ENCODE assay signal across 9 cellular contexts in the genomic region with DNA sequence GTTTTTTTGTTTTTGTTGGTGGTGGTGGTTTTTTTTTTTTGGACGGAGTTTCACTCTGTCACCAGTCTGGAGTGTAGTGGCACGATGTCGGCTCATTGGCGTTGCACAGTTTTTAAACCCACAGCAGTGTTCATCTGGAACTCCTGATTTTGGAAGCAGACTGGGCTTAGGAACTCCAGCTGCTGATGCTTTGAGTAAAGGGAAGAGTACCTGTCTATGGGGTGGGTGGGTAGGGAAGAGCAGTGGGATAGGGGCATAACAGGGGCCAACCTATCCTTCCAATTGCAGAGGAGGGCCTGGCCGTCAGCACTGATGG. TPM values are rescaled to one million over a fixed set of nuclear protein-coding genes. Genes with fewer than 3 reads are reported as not detected.
DNase-seq lines count a peak whose midpoint lies in the region; ATAC-seq and TF ChIP-seq lines count a peak whose summit lies in the region.
"Had no signal": no experiment of that assay in that cellular context is flagged by ENCODE, and none has a peak within 500 bp of the region (broad histone marks: within the 10 kb centered on the region; RNA-seq: fewer than 3 reads in every experiment).

No MANE protein-coding gene starts in this region.

- H3K27me3 ChIP-seq in BLaER1 (no peaks in the 10 kb centered on the region), Karpas-422 (ENCODE audit: low read length) (no peaks in the 10 kb centered on the region), colonic mucosa (no peaks in the 10 kb centered on the region), neuron (ENCODE audit: insufficient read depth, low read length) (no peaks in the 10 kb centered on the region)

- H3K4me3 ChIP-seq in BLaER1, result peak overlapping the region; percentile 99
- H3K4me3 ChIP-seq in Karpas-422 (ENCODE audit: low read length), result peak overlapping the region; percentile 71; the same call in 1 of the 2 replicates
- H3K4me3 ChIP-seq in colonic mucosa, result peak overlapping the region; percentile 86
- peak overlapping the region; percentile 98 for H3K4me3 ChIP-seq in neuron (ENCODE audit: low read length)

- H2AFZ ChIP-seq in Karpas-422 (ENCODE audit: low read length) (no peak overlapping the region), neuron (ENCODE audit: low read depth, low read length) (no peak overlapping the region)

- H3K9me2 ChIP-seq in Karpas-422 (replicated peaks; ENCODE audit: insufficient read depth, low read length), result no peaks in the 10 kb centered on the region

- ATAC-seq in GM21423 (IDR thresholded peaks at IDR 0.05; ENCODE audit: unreplicated experiment), result no peak

- H3K79me2 ChIP-seq in Karpas-422 (ENCODE audit: low read length), result no peaks in the 10 kb centered on the region

- no peaks in the 10 kb centered on the region for H3K9me3 ChIP-seq in BLaER1
- H3K9me3 ChIP-seq in Karpas-422 (ENCODE audit: low read length), result no peaks in the 10 kb centered on the region
- no peaks in the 10 kb centered on the region for H3K9me3 ChIP-seq in colonic mucosa
- no peaks in the 10 kb centered on the region for H3K9me3 ChIP-seq in neuron (ENCODE audit: low read length)

- no peaks in the 10 kb centered on the region; the same call in 1 of the 2 replicates for H3K36me3 ChIP-seq in BLaER1
- no peaks in the 10 kb centered on the region for H3K36me3 ChIP-seq in Karpas-422 (ENCODE audit: insufficient read depth, low read length)
- no peaks in the 10 kb centered on the region for H3K36me3 ChIP-seq in colonic mucosa
- peaks cover 6% of the 10 kb centered on the region for H3K36me3 ChIP-seq in neuron (ENCODE audit: insufficient read depth, low read length)

- in situ Hi-C loops in KBM-7 (cut with MboI; ENCODE audit: low pct_unique_long_range_greater_than_20kb, low sequenced_read_pairs), result no loop called here

- H3K4me1 ChIP-seq in BLaER1, result peaks cover 57% of the 10 kb centered on the region
- peaks cover 42% of the 10 kb centered on the region for H3K4me1 ChIP-seq in Karpas-422 (ENCODE audit: low read length)
- peaks cover 8% of the 10 kb centered on the region for H3K4me1 ChIP-seq in colonic mucosa
- peaks cover 10% of the 10 kb centered on the region for H3K4me1 ChIP-seq in neuron (ENCODE audit: insufficient read depth, low read length)

- peak overlapping the region; percentile 96 for H3K9ac ChIP-seq in BLaER1
- peak overlapping the region; percentile 71; the same call in 1 of the 2 replicates for H3K9ac ChIP-seq in Karpas-422 (ENCODE audit: low read length)
- H3K9ac ChIP-seq in colonic mucosa (ENCODE audit: low read depth in 2 of 2, low read length in 2 of 2), result peak overlapping the region in 1 of 2 donors; percentile 86

- H3K4me2 ChIP-seq in BLaER1, result peak overlapping the region; percentile 99
- peak overlapping the region; percentile 82 for H3K4me2 ChIP-seq in Karpas-422 (ENCODE audit: low read depth, low read length, poor library complexity, severe bottlenecking)

- TF ChIP-seq CTCF in colonic mucosa (IDR thresholded peaks at IDR 0.05), result no peak

- DNase-seq in Karpas-422 (no peak), colonic mucosa (no peak), T1000 (lab: John Stamatoyannopoulos, UW) (no peak), KBM-7 (no peak)
- no peak for DNase-seq in stimulated activated naive CD4-positive, alpha-beta T cell (lab: John Stamatoyannopoulos, UW)
- DNase-seq: anterior cingulate cortex had no signal

- intact Hi-C loops in colonic mucosa (cut with DNase I), result no loop called here

- H3K27ac ChIP-seq in BLaER1 (peak overlapping the region; percentile 94), Karpas-422 (ENCODE audit: low read length) (no peak overlapping the region), colonic mucosa (peak overlapping the region; percentile 89)

- H4K20me1 ChIP-seq in BLaER1 (peaks cover 32% of the 10 kb centered on the region), Karpas-422 (ENCODE audit: insufficient read depth, low read depth, low read length) (peaks cover 10% of the 10 kb centered on the region; the same call in 1 of the 2 replicates)

RNA-seq across cellular contexts. Expression of gene CD99, which starts 2.0 kb away (rescaled TPM):
- 24.9 and 51.3 TPM in 2 replicates for total RNA-seq in Karpas-422 (2014; rRNA removed; shearing (Covaris generic); ENCODE audit: low replicate concordance)
- total RNA-seq in colonic mucosa, result 100 to 1,000 TPM; 168 to 202 TPM

RNA-seq across cellular contexts. Expression of gene XG, which starts 58.8 kb away (rescaled TPM):
- total RNA-seq in Karpas-422 (2014; rRNA removed; shearing (Covaris generic); ENCODE audit: low replicate concordance), result not detected in 2 replicates
- total RNA-seq in colonic mucosa, result under 1 TPM in 1 of 2 donors, not detected in 1; 0.50 TPM
